ENCODE assay signal across 8 cellular contexts in genomic region chr18:45920367-45920766, GRCh38. TPM values are rescaled to one million over a fixed set of nuclear protein-coding genes. Genes with fewer than 3 reads are reported as not detected.
DNase-seq lines count a peak whose midpoint lies in the region; ATAC-seq and TF ChIP-seq lines count a peak whose summit lies in the region.

No MANE protein-coding gene starts in this region.

- POLR2A ChIA-PET in AG04449 (lab: Yijun Ruan, JAX) = no interaction called here

- TF ChIP-seq CTCF in AG04449 (IDR thresholded peaks at IDR 0.05; ENCODE audit: insufficient read depth, low read length, missing control alignments) (no peak), ascending aorta (IDR thresholded peaks at IDR 0.05) (no peak)

- H3K36me3 ChIP-seq in ascending aorta = peaks cover 56 to 65% of the 10 kb centered on the region in 2 donors

- no peaks in the 10 kb centered on the region for H3K9me3 ChIP-seq in ascending aorta

- DNase-seq in AG04449 (ENCODE audit: low read depth, low spot score) (peak; percentile 14), M059J (ENCODE audit: low read depth) (peak; percentile 97), ascending aorta (ENCODE audit: low spot score in 2 of 2) (peak; percentile 21 to 76), kidney glomerular epithelial cell (lab: John Stamatoyannopoulos, UW) (peak; percentile 49)
- DNase-seq in activated effector memory CD4-positive, alpha-beta T cell treated with Interleukin-2 at 50 U/mL for 16 hours = no peak

- H3K4me3 ChIP-seq in AG04449 (ENCODE audit: low read depth, low read length) = no peak overlapping the region
- no peak overlapping the region for H3K4me3 ChIP-seq in ascending aorta

- no peaks in the 10 kb centered on the region for H3K4me1 ChIP-seq in ascending aorta

- intact Hi-C loops in ascending aorta (cut with DNase I) = no loop called here

- ATAC-seq in HG03280 (IDR thresholded peaks at IDR 0.05; ENCODE audit: unreplicated experiment) (no peak), HG03432 (IDR thresholded peaks at IDR 0.05; ENCODE audit: unreplicated experiment) (no peak), GM21381 (IDR thresholded peaks at IDR 0.05; ENCODE audit: unreplicated experiment) (no peak)

- no peaks in the 10 kb centered on the region for H3K27me3 ChIP-seq in ascending aorta

- no peak overlapping the region for H3K27ac ChIP-seq in ascending aorta

- CTCF ChIA-PET in AG04449 (lab: Yijun Ruan, JAX) = interaction anchor here (1.1 to 6.4 kb wide), 7 partner anchors 11 to 255 kb away, joined by 3 to 43 read pairs (median 4); no protein-coding TSS in a partner anchor

RNA-seq across cellular contexts. Expression of gene EPG5, which starts 46.8 kb away (rescaled TPM):
- 15.9 and 29.0 TPM in 2 replicates for total RNA-seq in M059J (2014; rRNA removed; shearing (Covaris generic))
- 9.8 TPM for total RNA-seq in ascending aorta
